ENCODE assay signal across 10 cellular contexts in genomic region chr5:147822222-147822621, GRCh38. TPM values are rescaled to one million over a fixed set of nuclear protein-coding genes. Genes with fewer than 3 reads are reported as not detected.
"Had no signal": no experiment of that assay in that cellular context is flagged by ENCODE, and none has a peak within 500 bp of the region (broad histone marks: within the 10 kb centered on the region; RNA-seq: fewer than 3 reads in every experiment).

No MANE protein-coding gene starts in this region.

RNA-seq across cellular contexts. Expression of gene SPINK1, which starts 9.2 kb away (rescaled TPM):
- total RNA-seq: activated CD4-positive, alpha-beta T cell treated with anti-CD3 and anti-CD28 coated beads for 36 hours; activated CD4-positive, alpha-beta T cell treated with anti-CD3 and anti-CD28 coated beads, Interleukin-2, amount 10 ng/mL, durations not matched to agents 7 days and 5 days; activated naive CD4-positive, alpha-beta T cell treated with anti-CD3 and anti-CD28 coated beads for 36 hours; activated naive CD4-positive, alpha-beta T cell treated with anti-CD3 and anti-CD28 coated beads, Interleukin-2, amount 50 U/mL, for 72 hours; activated T-helper 1 cell treated with anti-CD3 and anti-CD28 coated beads, Interleukin-12 subunit alpha, Interleukin-12 subunit beta, Interleukin-2, Interleukin-4 antibody, amounts not matched to agents 30 ng/mL and 10 ng/mL and 1 ng/mL, durations not matched to agents 14 hours and 24 hours and 36 hours; astrocyte; RPMI7951; SJSA1; T-helper 17 cell had no signal

RNA-seq across cellular contexts. Expression of gene JAKMIP2, which starts 39.7 kb away (rescaled TPM):
- total RNA-seq: bronchial epithelial cell had no signal

RNA-seq across cellular contexts. Expression of gene SCGB3A2, which starts 56.3 kb away (rescaled TPM):
- total RNA-seq: activated CD4-positive, alpha-beta T cell treated with anti-CD3 and anti-CD28 coated beads for 36 hours; activated CD4-positive, alpha-beta T cell treated with anti-CD3 and anti-CD28 coated beads, Interleukin-2, amount 10 ng/mL, durations not matched to agents 7 days and 5 days; activated naive CD4-positive, alpha-beta T cell treated with anti-CD3 and anti-CD28 coated beads for 36 hours; activated naive CD4-positive, alpha-beta T cell treated with anti-CD3 and anti-CD28 coated beads, Interleukin-2, amount 50 U/mL, for 72 hours; activated T-helper 1 cell treated with anti-CD3 and anti-CD28 coated beads, Interleukin-12 subunit alpha, Interleukin-12 subunit beta, Interleukin-2, Interleukin-4 antibody, amounts not matched to agents 30 ng/mL and 10 ng/mL and 1 ng/mL, durations not matched to agents 14 hours and 24 hours and 36 hours; bronchial epithelial cell; RPMI7951; SJSA1; T-helper 17 cell had no signal
